Comparison of ENCODE assay signal across 8 cellular contexts in genomic region chr19:51366050-51366998, GRCh38. TPM values are rescaled to one million over a fixed set of nuclear protein-coding genes. Genes with fewer than 3 reads are reported as not detected.
A peak's percentile ranks its signal among the peaks of the same experiment; 100 is the strongest.
DNase-seq lines count a peak whose midpoint lies in the region; ATAC-seq and TF ChIP-seq lines count a peak whose summit lies in the region.

ETFB (minus strand) TSS chr19:51366388; CDS start chr19:51366326, 62 bp downstream.

- peak within 1 kb of the TSS; percentile 96 for H3K9ac ChIP-seq in NT2/D1 (ENCODE audit: insufficient read length, low read depth)

- peak within 1 kb of the TSS; percentile 89 to 97 for H3K4me3 Mint-ChIP-seq in effector memory CD8-positive, alpha-beta T cell
- peak within 1 kb of the TSS; percentile 99 for H3K4me3 Mint-ChIP-seq in memory B cell

- intact Hi-C loops in A673 (cut with micrococcal nuclease; ENCODE audit: unreplicated experiment): loop anchor here (2.0 kb wide), 2 partner anchors 28 kb away; no protein-coding TSS in a partner anchor

- no peaks in the 10 kb centered on the region for H3K27me3 ChIP-seq in A673 (replicated peaks; ENCODE audit: insufficient read depth, low read depth, low read length, poor library complexity)
- H3K27me3 ChIP-seq in NT2/D1 (ENCODE audit: insufficient read depth, insufficient read length): no peaks in the 10 kb centered on the region

- H3K27me3 Mint-ChIP-seq in effector memory CD8-positive, alpha-beta T cell: no peaks in the 10 kb centered on the region
- H3K27me3 Mint-ChIP-seq in memory B cell: no peaks in the 10 kb centered on the region

- no peaks in the 10 kb centered on the region for H3K9me3 Mint-ChIP-seq in effector memory CD8-positive, alpha-beta T cell
- H3K9me3 Mint-ChIP-seq in memory B cell: no peaks in the 10 kb centered on the region

- H3K27ac ChIP-seq in A673 (ENCODE audit: low read depth, low read length, poor library complexity, severe bottlenecking): peak within 1 kb of the TSS; percentile 77

- H3K27ac Mint-ChIP-seq in effector memory CD8-positive, alpha-beta T cell: peak within 1 kb of the TSS; percentile 94 to 95
- peak within 1 kb of the TSS; percentile 96 for H3K27ac Mint-ChIP-seq in memory B cell

- POLR2A ChIA-PET in A673 (lab: Charles Lee; ENCODE audit: low non-redundant PET): no interaction called here

- H3K36me3 ChIP-seq in A673 (ENCODE audit: insufficient read depth, low read length, poor library complexity, severe bottlenecking): no peaks in the 10 kb centered on the region
- H3K36me3 ChIP-seq in NT2/D1 (ENCODE audit: insufficient read depth, insufficient read length, low read length): no peaks in the 10 kb centered on the region

- H3K4me1 Mint-ChIP-seq in effector memory CD8-positive, alpha-beta T cell (ENCODE audit: low read depth in 2 of 2): peaks cover 56 to 72% of the 10 kb centered on the region in 2 donors
- peaks cover 40% of the 10 kb centered on the region for H3K4me1 Mint-ChIP-seq in memory B cell

- peak; percentile 98 for DNase-seq in A673 (ENCODE audit: low spot score)
- peak; percentile 91 for DNase-seq in NT2/D1 (ENCODE audit: low read depth, low spot score)
- DNase-seq in activated CD8-positive, alpha-beta memory T cell treated with anti-CD3 and anti-CD28 coated beads for 48 hours (ENCODE audit: low read depth in 2 of 3, low spot score in 2 of 3): peak; percentile 68 to 89 (median 89)
- DNase-seq in effector memory CD8-positive, alpha-beta T cell: peak; percentile 76 to 82 (median 78)
- DNase-seq in memory B cell (ENCODE audit: low spot score in 2 of 2): peak; percentile 77 to 85
- peak; percentile 92 to 94 (median 93) for DNase-seq in stimulated activated CD4-positive, alpha-beta T cell treated with anti-CD3 and anti-CD28 coated beads, TNF-alpha, amount 100 ng/mL, for 48 hours (ENCODE audit: low read depth in 3 of 3)

- H3K36me3 Mint-ChIP-seq in effector memory CD8-positive, alpha-beta T cell (ENCODE audit: insufficient read depth): peaks cover 47% of the 10 kb centered on the region
- H3K36me3 Mint-ChIP-seq in memory B cell: no peaks in the 10 kb centered on the region

- no TSS peak for BruUV-seq in A673 (replicated peaks; lab: Mats Ljungman, UMichigan)

- ATAC-seq in GM18870 (IDR thresholded peaks at IDR 0.05; ENCODE audit: unreplicated experiment): peak; percentile 41
- peak; percentile 47 for ATAC-seq in HG03354 (IDR thresholded peaks at IDR 0.05; ENCODE audit: poor library complexity, severe bottlenecking, unreplicated experiment)
- ATAC-seq in effector memory CD8-positive, alpha-beta T cell (replicated peaks): peak; percentile 32
- ATAC-seq in memory B cell (ENCODE audit: low read depth): peak; percentile 52

- no peaks in the 10 kb centered on the region for H3K9me3 ChIP-seq in A673 (ENCODE audit: low read depth, low read length, poor library complexity, severe bottlenecking)
- H3K9me3 ChIP-seq in NT2/D1 (ENCODE audit: insufficient read depth, low read length): no peaks in the 10 kb centered on the region

- no peak for TF ChIP-seq CTCF in A673 (conservative IDR thresholded peaks at IDR 0.05; ENCODE audit: low read depth, low read length)

- H3K4me1 ChIP-seq in A673 (ENCODE audit: insufficient read depth, low read length, poor library complexity, severe bottlenecking) (peaks cover 9% of the 10 kb centered on the region), NT2/D1 (ENCODE audit: insufficient read depth, insufficient read length) (peaks cover 4% of the 10 kb centered on the region)

- CTCF ChIA-PET in A673 (lab: Charles Lee): interaction anchor here (1.2 kb wide), 1 partner anchor 34 kb away, joined by 3 read pairs; no protein-coding TSS in a partner anchor

- H3K4me3 ChIP-seq in A673 (ENCODE audit: low read depth, low read length, poor library complexity, severe bottlenecking) (peak within 1 kb of the TSS; percentile 64), NT2/D1 (ENCODE audit: insufficient read length, low read depth) (peak within 1 kb of the TSS; percentile 83)

RNA-seq across cellular contexts. Expression of gene ETFB, which starts in this region (rescaled TPM):
- total RNA-seq in A673 (2021): 52.6 and 60.6 TPM in 2 replicates

Comparison
In these comparisons a context has a peak if more than half of its experiments do, and no peak if none do; other contexts are left out.
1. Peak in every context shown above with its lines: DNase-seq, ATAC-seq, H3K4me3 ChIP-seq and H3K27ac ChIP-seq.